Comparison of ENCODE assay signal across 19 cellular contexts in the genomic region with DNA sequence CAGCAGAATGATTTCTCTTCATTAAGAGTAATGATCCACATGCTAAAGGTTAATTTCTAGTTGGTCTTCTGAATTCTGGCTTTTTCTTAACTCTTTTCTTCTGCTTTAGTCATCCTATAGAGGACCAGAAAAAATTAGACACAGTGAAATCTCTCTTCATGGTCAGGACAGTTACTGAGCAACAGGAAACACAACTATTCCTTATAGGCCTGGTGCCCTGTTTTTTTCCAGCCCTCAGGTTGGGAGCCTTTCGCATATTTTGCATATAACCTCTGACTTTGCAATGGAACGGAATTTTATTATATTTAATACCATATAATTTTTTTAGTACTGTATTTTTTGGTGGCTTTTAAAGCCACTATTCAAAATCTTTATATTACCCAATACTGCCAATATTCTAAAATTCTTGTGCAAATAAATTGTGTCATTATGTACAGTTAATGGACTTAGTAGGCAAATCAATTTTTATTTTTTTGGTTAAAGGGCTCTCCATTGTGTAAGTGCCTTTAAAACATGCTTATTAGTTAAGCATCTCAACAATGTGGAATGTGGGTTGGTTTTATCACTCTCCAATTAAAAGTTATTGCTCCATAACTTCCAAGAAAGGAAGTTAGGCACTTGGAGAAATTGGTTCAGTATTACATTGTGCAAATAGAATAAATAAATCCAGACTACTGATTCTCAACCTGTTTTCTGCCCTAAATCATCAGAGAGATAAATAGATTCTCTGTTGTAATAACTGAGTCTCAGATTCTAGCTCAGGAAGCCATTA. TPM values are rescaled to one million over a fixed set of nuclear protein-coding genes. Genes with fewer than 3 reads are reported as not detected.
DNase-seq lines count a peak whose midpoint lies in the region; ATAC-seq, FAIRE-seq and TF ChIP-seq lines count a peak whose summit lies in the region.
"Had no signal": no experiment of that assay in that cellular context is flagged by ENCODE, and none has a peak within 500 bp of the region (broad histone marks: within the 10 kb centered on the region; RNA-seq: fewer than 3 reads in every experiment).

No MANE protein-coding gene starts in this region.

- H2BK5ac ChIP-seq in mesenchymal stem cell (ENCODE audit: low read depth, low read length, poor library complexity, severe bottlenecking), result no peak overlapping the region

- H3K4ac ChIP-seq in mesenchymal stem cell (ENCODE audit: low read depth in 1 of 2, low read length in 2 of 2), result no peak overlapping the region

- H3K79me1 ChIP-seq in mesenchymal stem cell (replicated peaks; ENCODE audit: low read length, poor library complexity, severe bottlenecking), result no peaks in the 10 kb centered on the region

- no peak overlapping the region for H2AFZ ChIP-seq in mesenchymal stem cell (ENCODE audit: low read depth, low read length)

- H3K27ac Mint-ChIP-seq in HFFc6, result peak overlapping the region; percentile 18; the same call in 1 of the 2 replicates
- H3K27ac Mint-ChIP-seq: activated CD8-positive, alpha-beta T cell treated with anti-CD3 and anti-CD28 coated beads for 36 hours had no signal

- H3K27ac ChIP-seq in 22Rv1 (0 out of 2 replicates have a peak overlapping the region, but pooled peaks have one; percentile 12), mesenchymal stem cell (ENCODE audit: low read length, poor library complexity, severe bottlenecking) (no peak overlapping the region)
- H3K27ac ChIP-seq: body of pancreas had no signal

- H3K36me3 ChIP-seq in bronchial epithelial cell (ENCODE audit: control insufficient read depth, insufficient read depth, low read length) (no peaks in the 10 kb centered on the region), mesenchymal stem cell (ENCODE audit: control insufficient read depth in 1 of 2, insufficient read depth in 2 of 2, low read depth in 1 of 2, low read length in 2 of 2) (no peaks in the 10 kb centered on the region)

- H3K36me3 Mint-ChIP-seq in HFFc6 (ENCODE audit: low read depth), result no peaks in the 10 kb centered on the region

- peaks cover under 1% of the 10 kb centered on the region; the same call in 1 of the 2 replicates for H3K27me3 Mint-ChIP-seq in HFFc6 (ENCODE audit: insufficient read depth)
- H3K27me3 Mint-ChIP-seq: activated CD8-positive, alpha-beta T cell treated with anti-CD3 and anti-CD28 coated beads for 36 hours had no signal

- no CpG with 5 or more reads among the region's 2 CpGs for WGBS in mesenchymal stem cell

- no peaks in the 10 kb centered on the region for H3K27me3 ChIP-seq in bronchial epithelial cell (ENCODE audit: control insufficient read depth, insufficient read depth, low read length)
- no peaks in the 10 kb centered on the region for H3K27me3 ChIP-seq in mesenchymal stem cell (ENCODE audit: control insufficient read depth in 1 of 2, insufficient read depth in 1 of 2, low read length in 2 of 2)
- H3K27me3 ChIP-seq: body of pancreas had no signal

- no peak overlapping the region for H3K23ac ChIP-seq in mesenchymal stem cell (ENCODE audit: low read length in 2 of 2)

- no peak overlapping the region for H3K4me3 ChIP-seq in bronchial epithelial cell (ENCODE audit: low read depth, low read length)
- H3K4me3 ChIP-seq in mesenchymal stem cell (ENCODE audit: insufficient read depth in 1 of 2, low read depth in 1 of 2, low read length in 2 of 2), result no peak overlapping the region
- H3K4me3 ChIP-seq: body of pancreas, skin epidermis had no signal

- H3K9me3 Mint-ChIP-seq in HFFc6, result no peaks in the 10 kb centered on the region
- H3K9me3 Mint-ChIP-seq: activated CD8-positive, alpha-beta T cell treated with anti-CD3 and anti-CD28 coated beads for 36 hours had no signal

- H3K4me2 ChIP-seq in mesenchymal stem cell (ENCODE audit: low read length, poor library complexity, severe bottlenecking), result no peak overlapping the region

- peaks cover 34% of the 10 kb centered on the region for H3K4me1 Mint-ChIP-seq in HFFc6 (ENCODE audit: low read depth)

- in situ Hi-C loops in G401 (cut with HindIII; ENCODE audit: low sequenced_read_pairs), result no loop called here

- H3K18ac ChIP-seq in mesenchymal stem cell (ENCODE audit: low read depth in 1 of 2, low read length in 2 of 2), result no peak overlapping the region

- H3K14ac ChIP-seq in mesenchymal stem cell (ENCODE audit: low read length in 2 of 2), result no peak overlapping the region

- no peaks in the 10 kb centered on the region for H3K9me3 ChIP-seq in mesenchymal stem cell (ENCODE audit: control insufficient read depth, low read length)
- H3K9me3 ChIP-seq: body of pancreas had no signal

- H3K9ac ChIP-seq in mesenchymal stem cell (ENCODE audit: low read length), result no peak overlapping the region

- no peak overlapping the region for H2AK5ac ChIP-seq in mesenchymal stem cell (ENCODE audit: low read length, severe bottlenecking)

- no peak for FAIRE-seq in bronchial epithelial cell (lab: Jason Lieb, UNC)
- FAIRE-seq: GM12892 had no signal

- no peaks in the 10 kb centered on the region for H3K4me1 ChIP-seq in mesenchymal stem cell (ENCODE audit: control insufficient read depth, insufficient read depth, low read depth, low read length)
- H3K4me1 ChIP-seq: body of pancreas had no signal

- DNase-seq in HFFc6 (peak; percentile 57), bronchial epithelial cell (ENCODE audit: low read depth) (peak; percentile 58), mesenchymal stem cell (peak; percentile 38), DMS153 treated with DMSO at 0.1 percent for 48 hours (lab: John Stamatoyannopoulos, UW; ENCODE audit: unreplicated experiment) (no peak), foreskin melanocyte (no peak), G401 (ENCODE audit: low spot score) (no peak)
- DNase-seq: activated CD8-positive, alpha-beta T cell treated with anti-CD3 and anti-CD28 coated beads for 36 hours; body of pancreas; DMS53; effector CD8-positive, alpha-beta T cell; hippocampal formation; NCI-H1694; NCI-H69 had no signal

- no peak overlapping the region for H2BK120ac ChIP-seq in mesenchymal stem cell (ENCODE audit: low read depth, low read length)

- TF ChIP-seq CTCF in 22Rv1 (IDR thresholded peaks at IDR 0.05) (no peak), HFFc6 (IDR thresholded peaks at IDR 0.05) (no peak), bronchial epithelial cell (IDR thresholded peaks at IDR 0.05; ENCODE audit: insufficient read depth, low read length, severe bottlenecking) (no peak)

- no peak overlapping the region for H4K91ac ChIP-seq in mesenchymal stem cell (ENCODE audit: low read length)

- no peak for ATAC-seq in HG03378 (IDR thresholded peaks at IDR 0.05; ENCODE audit: unreplicated experiment)
- ATAC-seq: activated CD8-positive, alpha-beta T cell treated with anti-CD3 and anti-CD28 coated beads for 36 hours; body of pancreas; left lobe of liver; Right ventricle myocardium inferior had no signal

- H2BK15ac ChIP-seq in mesenchymal stem cell (ENCODE audit: low read depth, poor library complexity, severe bottlenecking), result no peak overlapping the region

- H2BK12ac ChIP-seq in mesenchymal stem cell (ENCODE audit: low read length in 2 of 2), result no peak overlapping the region

- H4K8ac ChIP-seq in mesenchymal stem cell (ENCODE audit: low read length), result no peak overlapping the region

- no peak overlapping the region for H3K4me3 Mint-ChIP-seq in HFFc6
- H3K4me3 Mint-ChIP-seq: activated CD8-positive, alpha-beta T cell treated with anti-CD3 and anti-CD28 coated beads for 36 hours had no signal

RNA-seq across cellular contexts. Expression of gene ARL4A, which starts 22.5 kb away (rescaled TPM):
- total RNA-seq in HFFc6 (2021; fragmentation: NEBNext Ultra II Directional; extraction: Animal tissue kit (Norgen Biotek cat#: 25700)), result 10 to 100 TPM; 12.5 to 15.5 (median 14.7) TPM
- 54.8 and 58.0 TPM in 2 replicates for total RNA-seq in bronchial epithelial cell
- 28.2 TPM for polyA plus RNA-seq in mesenchymal stem cell (2013, experiment 1 of 2)
- 27.7 TPM for polyA plus RNA-seq in mesenchymal stem cell (2013, experiment 2 of 2)
- 21.4 and 26.1 TPM in 2 replicates for total RNA-seq in G401 (2014; rRNA removed; shearing (Covaris generic))

Comparison
In these comparisons a context has a peak if more than half of its experiments do, and no peak if none do; other contexts are left out.
1. DNase-seq: peak in HFFc6 (single experiment), bronchial epithelial cell (single experiment) and mesenchymal stem cell (single experiment); none in DMS153 treated with DMSO at 0.1 percent for 48 hours (single experiment), foreskin melanocyte (single experiment) and G401 (single experiment).